ENCODE assay signal across 11 cellular contexts in the genomic region with DNA sequence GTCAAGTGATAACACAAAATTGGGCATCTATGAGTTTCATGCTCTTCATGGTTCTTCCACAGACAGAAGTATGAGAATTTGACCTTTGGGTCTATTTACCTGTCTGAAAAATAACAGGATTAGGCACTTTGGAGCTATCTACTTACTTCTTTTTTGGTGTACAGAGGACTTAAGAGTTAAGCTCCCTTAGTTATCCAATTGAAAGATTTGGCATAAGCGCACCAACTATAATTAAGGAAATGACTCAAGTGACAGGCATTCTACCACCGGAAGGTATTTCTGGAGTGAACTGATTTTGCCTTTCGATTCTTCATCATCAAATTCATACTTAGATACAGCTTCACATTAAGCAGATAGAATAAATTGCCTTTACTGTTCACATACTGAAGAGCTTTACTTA. TPM values are rescaled to one million over a fixed set of nuclear protein-coding genes. Genes with fewer than 3 reads are reported as not detected.
A peak's percentile ranks its signal among the peaks of the same experiment; 100 is the strongest.
DNase-seq lines count a peak whose midpoint lies in the region; ATAC-seq lines count a peak whose summit lies in the region.
"Had no signal": no experiment of that assay in that cellular context is flagged by ENCODE, and none has a peak within 500 bp of the region (broad histone marks: within the 10 kb centered on the region; RNA-seq: fewer than 3 reads in every experiment).

No MANE protein-coding gene starts in this region.

- peaks cover 17% of the 10 kb centered on the region for H3K27me3 Mint-ChIP-seq in activated T-cell treated with anti-CD3 and anti-CD28 coated beads, Interleukin-2, amount 50 U/mL, for 24 hours

- DNase-seq in AG20443 (ENCODE audit: low spot score) (peak; percentile 47), NCI-H82 (lab: John Stamatoyannopoulos, UW) (peak; percentile 73), dermis blood vessel endothelial cell (peak; percentile 79), lung microvascular endothelial cell (ENCODE audit: low read depth in 2 of 2) (peak; percentile 63 to 81)
- no peak for DNase-seq in activated T-cell treated with anti-CD3 and anti-CD28 coated beads, Interleukin-2, amount 50 U/mL, for 24 hours
- no peak for DNase-seq in stimulated activated CD4-positive, alpha-beta T cell treated with anti-CD3 and anti-CD28 coated beads, Interleukin-15, amount 100 ng/mL, for 24 hours
- no peak for DNase-seq in stimulated activated CD4-positive, alpha-beta T cell treated with anti-CD3 and anti-CD28 coated beads, Interleukin-2, amount 100 ng/mL, for 48 hours
- DNase-seq: amygdala; stimulated activated CD8-positive, alpha-beta memory T cell treated with anti-CD3 and anti-CD28 coated beads, Interleukin-4, amount 100 ng/mL, for 48 hours had no signal

- no peak overlapping the region for H3K4me3 Mint-ChIP-seq in activated T-cell treated with anti-CD3 and anti-CD28 coated beads, Interleukin-2, amount 50 U/mL, for 24 hours
- H3K4me3 Mint-ChIP-seq: natural killer cell treated with Interleukin-12 subunit alpha and Interleukin-12 subunit beta and Interleukin-15 and Interleukin-18, amount 100 ng/mL, for 72 hours had no signal

- H3K36me3 Mint-ChIP-seq in activated T-cell treated with anti-CD3 and anti-CD28 coated beads, Interleukin-2, amount 50 U/mL, for 24 hours (ENCODE audit: low read depth): no peaks in the 10 kb centered on the region
- H3K36me3 Mint-ChIP-seq: natural killer cell treated with Interleukin-12 subunit alpha and Interleukin-12 subunit beta and Interleukin-15 and Interleukin-18, amount 100 ng/mL, for 72 hours had no signal

- ATAC-seq in HG02763 (IDR thresholded peaks at IDR 0.05; ENCODE audit: unreplicated experiment): no peak
- ATAC-seq: natural killer cell treated with Interleukin-12 subunit alpha and Interleukin-12 subunit beta and Interleukin-15 and Interleukin-18, amount 100 ng/mL, for 72 hours had no signal

- no peaks in the 10 kb centered on the region for H3K9me3 Mint-ChIP-seq in activated T-cell treated with anti-CD3 and anti-CD28 coated beads, Interleukin-2, amount 50 U/mL, for 24 hours
- H3K9me3 Mint-ChIP-seq: natural killer cell treated with Interleukin-12 subunit alpha and Interleukin-12 subunit beta and Interleukin-15 and Interleukin-18, amount 100 ng/mL, for 72 hours had no signal

- no peaks in the 10 kb centered on the region for H3K4me1 Mint-ChIP-seq in activated T-cell treated with anti-CD3 and anti-CD28 coated beads, Interleukin-2, amount 50 U/mL, for 24 hours (ENCODE audit: low read depth)

- no peak overlapping the region for H3K27ac Mint-ChIP-seq in activated T-cell treated with anti-CD3 and anti-CD28 coated beads, Interleukin-2, amount 50 U/mL, for 24 hours
- H3K27ac Mint-ChIP-seq: natural killer cell treated with Interleukin-12 subunit alpha and Interleukin-12 subunit beta and Interleukin-15 and Interleukin-18, amount 100 ng/mL, for 72 hours had no signal

RNA-seq across cellular contexts. Expression of a gene that starts 43.9 kb away (rescaled TPM):
- 12.4 and 20.3 TPM in 2 replicates for total RNA-seq in dermis blood vessel endothelial cell
- total RNA-seq in lung microvascular endothelial cell: 6.3 and 7.7 TPM in 2 replicates

Comparison
In these comparisons a context has a peak if more than half of its experiments do, and no peak if none do; other contexts are left out.
1. DNase-seq: peak in AG20443 (single experiment), NCI-H82 (single experiment), dermis blood vessel endothelial cell (single experiment) and lung microvascular endothelial cell (2 of 2); none in activated T-cell treated with anti-CD3 and anti-CD28 coated beads, Interleukin-2, amount 50 U/mL, for 24 hours (single experiment), stimulated activated CD4-positive, alpha-beta T cell treated with anti-CD3 and anti-CD28 coated beads, Interleukin-15, amount 100 ng/mL, for 24 hours (single experiment) and stimulated activated CD4-positive, alpha-beta T cell treated with anti-CD3 and anti-CD28 coated beads, Interleukin-2, amount 100 ng/mL, for 48 hours (0 of 2).